Comparison of ENCODE assay signal across 15 cellular contexts in genomic region chr9:134720136-134720753, GRCh38.
DNase-seq lines count a peak whose midpoint lies in the region; ATAC-seq and TF ChIP-seq lines count a peak whose summit lies in the region.
"Had no signal": no experiment of that assay in that cellular context is flagged by ENCODE, and none has a peak within 500 bp of the region (broad histone marks: within the 10 kb centered on the region; RNA-seq: fewer than 3 reads in every experiment).

No MANE protein-coding gene starts in this region.

- H3K9ac ChIP-seq in BLaER1, result no peak overlapping the region
- no peak overlapping the region for H3K9ac ChIP-seq in H9 (ENCODE audit: extremely low read depth, insufficient read length, low read length)
- H3K9ac ChIP-seq in stomach smooth muscle (ENCODE audit: low read length in 2 of 2), result no peak overlapping the region
- H3K9ac ChIP-seq: GM23248 had no signal

- H3K4me2 ChIP-seq in BLaER1, result peak overlapping the region; percentile 77
- H3K4me2 ChIP-seq in H9 (ENCODE audit: insufficient read depth, insufficient read length, low read length), result no peak overlapping the region
- H3K4me2 ChIP-seq: A549 had no signal

- H3K27me3 Mint-ChIP-seq in H9 (ENCODE audit: low read depth) (no peaks in the 10 kb centered on the region; the same call in 1 of the 2 replicates), mesothelial cell of epicardium (ENCODE audit: low read depth) (no peaks in the 10 kb centered on the region)

- no peaks in the 10 kb centered on the region; a peak in 1 of 7 replicates for H3K36me3 Mint-ChIP-seq in H9 (ENCODE audit: insufficient read depth in 1 of 3, low read depth in 3 of 3)
- peaks cover 10% of the 10 kb centered on the region for H3K36me3 Mint-ChIP-seq in mesothelial cell of epicardium
- H3K36me3 Mint-ChIP-seq: CD8-positive, alpha-beta memory T cell had no signal

- no peak overlapping the region for H2BK120ac ChIP-seq in H9 (ENCODE audit: low read depth, low read length, poor library complexity, severe bottlenecking)

- ATAC-seq in GM19395 (IDR thresholded peaks at IDR 0.05; ENCODE audit: unreplicated experiment), result no peak
- ATAC-seq: A549 had no signal

- H3K4me3 Mint-ChIP-seq in H9 (no peak overlapping the region), mesothelial cell of epicardium (no peak overlapping the region)
- H3K4me3 Mint-ChIP-seq: CD8-positive, alpha-beta memory T cell had no signal

- TF ChIP-seq CTCF in H9 (conservative IDR thresholded peaks at IDR 0.05) (no peak), mesothelial cell of epicardium (IDR thresholded peaks at IDR 0.05; ENCODE audit: unreplicated experiment) (no peak)

- no peaks in the 10 kb centered on the region for H3K27me3 ChIP-seq in BLaER1
- no peaks in the 10 kb centered on the region for H3K27me3 ChIP-seq in H9 (ENCODE audit: insufficient read depth, low read length)
- no peaks in the 10 kb centered on the region for H3K27me3 ChIP-seq in stomach smooth muscle (ENCODE audit: control insufficient read depth in 1 of 2, insufficient read depth in 2 of 2, low read length in 2 of 2)
- H3K27me3 ChIP-seq: BE2C had no signal

- H3K14ac ChIP-seq in H9 (ENCODE audit: insufficient read depth, low read length), result no peak overlapping the region; the same call in 1 of the 2 replicates

- H2BK20ac ChIP-seq in H9 (ENCODE audit: low read depth, low read length, poor library complexity, severe bottlenecking), result no peak overlapping the region

- H2BK12ac ChIP-seq in H9 (ENCODE audit: insufficient read length, low read depth, low read length), result no peak overlapping the region

- no peak overlapping the region for H2AFZ ChIP-seq in H9 (ENCODE audit: low read length)
- H2AFZ ChIP-seq: GM23248 had no signal

- H2AK5ac ChIP-seq in H9 (ENCODE audit: insufficient read length, low read length), result no peak overlapping the region

- DNase-seq in H9 (no peak), mesothelial cell of epicardium (ENCODE audit: low spot score in 2 of 2, unreplicated experiment in 2 of 2) (no peak), NAMALWA (ENCODE audit: low spot score) (no peak), epidermal melanocyte (ENCODE audit: insufficient read length, low spot score) (no peak)
- DNase-seq: BE2C; Caco-2; CD8-positive, alpha-beta memory T cell; DND-41; GDM1; GM23248 had no signal

- H4K5ac ChIP-seq in H9 (ENCODE audit: insufficient read length, low read depth, low read length), result no peak overlapping the region

- no peak overlapping the region for H3K23ac ChIP-seq in H9 (ENCODE audit: insufficient read length, low read depth, low read length)

- H3K79me2 ChIP-seq in H9 (ENCODE audit: insufficient read depth, low read length), result no peaks in the 10 kb centered on the region

- H3K18ac ChIP-seq in H9 (ENCODE audit: insufficient read length, low read depth, low read length), result no peak overlapping the region

- no peak overlapping the region for H2BK5ac ChIP-seq in H9 (ENCODE audit: insufficient read length, low read length)

- H3K27ac Mint-ChIP-seq in H9 (peak overlapping the region in 2 of 3 experiments; percentile 63 to 64; a peak in 1 of 7 replicates), mesothelial cell of epicardium (peak overlapping the region; percentile 12)
- H3K27ac Mint-ChIP-seq: CD8-positive, alpha-beta memory T cell had no signal

- no peak overlapping the region for H3K4ac ChIP-seq in H9 (ENCODE audit: low read depth, low read length)

- no peak overlapping the region for H3K56ac ChIP-seq in H9 (ENCODE audit: insufficient read length, low read depth, low read length)

- peaks cover 32% of the 10 kb centered on the region; the same call in 1 of the 2 replicates for H3K36me3 ChIP-seq in BLaER1
- H3K36me3 ChIP-seq in stomach smooth muscle (ENCODE audit: control insufficient read depth in 2 of 2, insufficient read depth in 2 of 2, low read length in 2 of 2), result peaks cover 10 to 16% of the 10 kb centered on the region in 2 donors
- H3K36me3 ChIP-seq: BE2C had no signal

- WGBS in H9 (ENCODE audit: extremely low coverage, insufficient read length, low lambda C conversion rate), result no CpG with 5 or more reads among the region's 17 CpGs

- H3K27ac ChIP-seq in BLaER1 (no peak overlapping the region), H9 (ENCODE audit: insufficient read length, low read depth, low read length) (no peak overlapping the region), stomach smooth muscle (ENCODE audit: low read length) (peak overlapping the region; percentile 11)
- H3K27ac ChIP-seq: A549, GM23248, HL-60 had no signal

- H3K23me2 ChIP-seq in H9 (ENCODE audit: insufficient read length, low read depth, low read length, poor library complexity, severe bottlenecking), result no peaks in the 10 kb centered on the region

- no peaks in the 10 kb centered on the region for H3K79me1 ChIP-seq in H9 (ENCODE audit: insufficient read depth, low read depth, low read length, poor library complexity, severe bottlenecking)

- H3K4me3 ChIP-seq in BLaER1, result no peak overlapping the region
- H3K4me3 ChIP-seq in stomach smooth muscle (ENCODE audit: low read length in 2 of 2), result no peak overlapping the region
- H3K4me3 ChIP-seq: A549, GM23248 had no signal

- H4K91ac ChIP-seq in H9 (ENCODE audit: insufficient read length, low read depth, low read length), result no peak overlapping the region

- H3K9me3 Mint-ChIP-seq in H9 (peaks cover 0 to under 1% of the 10 kb centered on the region in 2 experiments; a peak in 2 of 5 replicates), mesothelial cell of epicardium (no peaks in the 10 kb centered on the region)
- H3K9me3 Mint-ChIP-seq: CD8-positive, alpha-beta memory T cell had no signal

- H3K9me3 ChIP-seq in BLaER1 (no peaks in the 10 kb centered on the region), H9 (ENCODE audit: control insufficient read depth, low read depth, low read length) (no peaks in the 10 kb centered on the region), stomach smooth muscle (ENCODE audit: control insufficient read depth in 2 of 2, low read length in 2 of 2) (no peaks in the 10 kb centered on the region)
- H3K9me3 ChIP-seq: A549, BE2C, Caco-2 had no signal

- H3K4me1 Mint-ChIP-seq in H9 (peaks cover 3 to 6% of the 10 kb centered on the region in 2 experiments; a peak in 3 of 4 replicates), mesothelial cell of epicardium (peaks cover 4% of the 10 kb centered on the region)

- peaks cover 94% of the 10 kb centered on the region for H4K20me1 ChIP-seq in BLaER1
- H4K20me1 ChIP-seq in H9 (ENCODE audit: control insufficient read depth, insufficient read depth, insufficient read length), result no peaks in the 10 kb centered on the region

- no peak overlapping the region for H2BK15ac ChIP-seq in H9 (ENCODE audit: low read depth, low read length)

- H3K4me1 ChIP-seq in BLaER1, result peaks cover 73% of the 10 kb centered on the region
- no peaks in the 10 kb centered on the region for H3K4me1 ChIP-seq in H9 (ENCODE audit: insufficient read depth, low read length)
- H3K4me1 ChIP-seq in stomach smooth muscle (ENCODE audit: control insufficient read depth, insufficient read depth, low read length), result peaks cover 63% of the 10 kb centered on the region
- H3K4me1 ChIP-seq: A549 had no signal

- no peak overlapping the region for H4K8ac ChIP-seq in H9 (replicated peaks; ENCODE audit: insufficient read length, low read depth, low read length)

- H3T11ph ChIP-seq in H9 (ENCODE audit: low read length), result no peak overlapping the region
